21 cellular contexts compared by ENCODE assay signal in the genomic region with DNA sequence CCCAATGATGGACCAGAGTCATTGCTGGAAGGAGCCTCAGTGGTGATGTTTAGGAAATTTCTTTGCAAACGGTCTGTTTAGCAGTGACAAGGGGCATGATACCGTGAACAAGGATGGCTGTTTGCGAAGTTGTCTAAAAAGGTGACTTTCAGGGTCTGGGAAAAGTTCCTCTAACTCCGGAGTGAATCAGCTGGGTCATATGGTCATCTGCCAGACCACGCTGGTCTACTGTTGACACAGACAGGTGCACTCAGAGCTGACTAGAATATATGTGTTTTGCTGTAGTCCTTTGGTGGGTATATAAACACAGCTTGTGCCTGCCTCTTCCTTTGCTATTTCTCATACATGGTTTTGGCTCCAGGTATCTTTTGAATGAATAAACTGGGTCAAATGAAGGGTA.
"Had no signal": no experiment of that assay in that cellular context is flagged by ENCODE, and none has a peak within 500 bp of the region (broad histone marks: within the 10 kb centered on the region; RNA-seq: fewer than 3 reads in every experiment).

No MANE protein-coding gene starts in this region.

- DNase-seq: effector CD4-positive, alpha-beta T cell; endodermal cell; foreskin melanocyte; head of caudate nucleus; hippocampal formation; left colon; left ventricle myocardium superior; mesendoderm; naive thymus-derived CD4-positive, alpha-beta T cell; posterior cingulate gyrus; sigmoid colon; small intestine; stimulated activated CD4-positive, alpha-beta T cell treated with anti-CD3 and anti-CD28 coated beads, Interleukin-12 subunit alpha, Interleukin-12 subunit beta, amount 100 ng/mL, for 4 hours; stimulated activated naive CD4-positive, alpha-beta T cell; stomach; transverse colon had no signal

- H3K4me3 Mint-ChIP-seq: dendritic cell treated with granulocyte-macrophage colony-stimulating factor and Interleukin-4, amounts not matched to agents 40 ng/mL and 50 ng/mL, for 4 days; endodermal cell; naive thymus-derived CD4-positive, alpha-beta T cell had no signal

- H3K27me3 ChIP-seq: right atrium auricular region, sigmoid colon, stomach, transverse colon had no signal

- H3K27ac Mint-ChIP-seq: dendritic cell treated with granulocyte-macrophage colony-stimulating factor and Interleukin-4, amounts not matched to agents 40 ng/mL and 50 ng/mL, for 4 days; endodermal cell; naive thymus-derived CD4-positive, alpha-beta T cell had no signal

- H3K36me3 ChIP-seq: neutrophil, right atrium auricular region, sigmoid colon, stomach, thoracic aorta, transverse colon had no signal

- H3K4me3 ChIP-seq: lung, right atrium auricular region, sigmoid colon, stomach, thoracic aorta, transverse colon had no signal

- H3K27ac ChIP-seq: neutrophil, right atrium auricular region, stomach, thoracic aorta, transverse colon had no signal

- ATAC-seq: left colon; left ventricle myocardium superior; naive thymus-derived CD4-positive, alpha-beta T cell had no signal

- H3K36me3 Mint-ChIP-seq: naive thymus-derived CD4-positive, alpha-beta T cell had no signal

- H3K9me3 Mint-ChIP-seq: dendritic cell treated with granulocyte-macrophage colony-stimulating factor and Interleukin-4, amounts not matched to agents 40 ng/mL and 50 ng/mL, for 4 days; endodermal cell; naive thymus-derived CD4-positive, alpha-beta T cell had no signal

- H3K9me3 ChIP-seq: neutrophil, right atrium auricular region, sigmoid colon, stomach, thoracic aorta, transverse colon had no signal
